In genomic region chr9:132004323-132004722, GRCh38 we compare ENCODE assay signal across 1 cellular context.
TF ChIP-seq lines count a peak whose summit lies in the region.

No MANE protein-coding gene starts in this region.

TF ChIP-seq in GM12878, 131 proteins besides CTCF, POLR2A, EP300 and RAD21:
- TF ChIP-seq TBL1XR1 (IDR thresholded peaks at IDR 0.05; ENCODE audit: low read depth, low read length) (no peak), RBBP5 (conservative IDR thresholded peaks at IDR 0.05) (no peak), REST (IDR thresholded peaks at IDR 0.05; ENCODE audit: low read depth, low read length) (no peak), HDAC2 (IDR thresholded peaks at IDR 0.05) (no peak), CHD4 (IDR thresholded peaks at IDR 0.05) (no peak), BHLHE40 (IDR thresholded peaks at IDR 0.05; ENCODE audit: borderline replicate concordance in 1 of 2, low read depth in 2 of 2, low read length in 1 of 2) (no peak), BCL3 (IDR thresholded peaks at IDR 0.05; ENCODE audit: borderline replicate concordance, insufficient read depth, low read depth, low read length, poor library complexity, severe bottlenecking) (no peak), JUNB (IDR thresholded peaks at IDR 0.05) (no peak), TARDBP (IDR thresholded peaks at IDR 0.05; ENCODE audit: borderline replicate concordance) (no peak), WRNIP1 (IDR thresholded peaks at IDR 0.05; ENCODE audit: borderline replicate concordance, low read depth, low read length) (no peak), CUX1 (IDR thresholded peaks at IDR 0.05; ENCODE audit: insufficient replicate concordance, low read depth, low read length) (no peak), HSF1 (IDR thresholded peaks at IDR 0.05; ENCODE audit: low read depth, low read length) (no peak), FOXM1 (IDR thresholded peaks at IDR 0.05; ENCODE audit: low read depth, low read length) (no peak), IKZF1 (conservative IDR thresholded peaks at IDR 0.05) (no peak), ZBTB40 (IDR thresholded peaks at IDR 0.05; ENCODE audit: borderline replicate concordance) (no peak), NBN (IDR thresholded peaks at IDR 0.05) (no peak), MEF2A (IDR thresholded peaks at IDR 0.05; ENCODE audit: insufficient read depth, low read depth, low read length) (no peak)
